ENCODE assay signal across 1 cellular context in genomic region chrX:53281321-53281822, GRCh38.
A peak's percentile ranks its signal among the peaks of the same experiment; 100 is the strongest.
TF ChIP-seq lines count a peak whose summit lies in the region.

IQSEC2 (minus strand) TSS chrX:53281584.

TF ChIP-seq in HEK293, 187 proteins besides CTCF, POLR2A, EP300 and RAD21 (continued from another document and continues in another):
- TF ChIP-seq ZNF248 (tag by site-specific recombination; IDR thresholded peaks at IDR 0.05) (no peak), ZNF350 (tag by site-specific recombination; IDR thresholded peaks at IDR 0.05) (no peak), ZNF624 (tag by site-specific recombination; IDR thresholded peaks at IDR 0.05) (no peak), ZNF521 (tag by site-specific recombination; IDR thresholded peaks at IDR 0.05) (no peak), ZNF707 (tag by site-specific recombination; IDR thresholded peaks at IDR 0.05) (no peak), PBX3 (CRISPR knock-in tag; IDR thresholded peaks at IDR 0.05) (no peak), PRDM10 (tag by site-specific recombination; IDR thresholded peaks at IDR 0.05) (peak; percentile 64), ZNF830 (tag by site-specific recombination; IDR thresholded peaks at IDR 0.05; ENCODE audit: low read depth) (no peak), MZF1 (tag by site-specific recombination; IDR thresholded peaks at IDR 0.05; ENCODE audit: borderline replicate concordance) (no peak), PRDM4 (tag by site-specific recombination; IDR thresholded peaks at IDR 0.05) (no peak), MYNN (tag by site-specific recombination; IDR thresholded peaks at IDR 0.05; ENCODE audit: borderline replicate concordance) (no peak), ZNF19 (tag by site-specific recombination; IDR thresholded peaks at IDR 0.05; ENCODE audit: low read depth) (no peak), ZNF530 (tag by site-specific recombination; IDR thresholded peaks at IDR 0.05; ENCODE audit: low read depth) (no peak), ZNF610 (tag by site-specific recombination; IDR thresholded peaks at IDR 0.05; ENCODE audit: borderline replicate concordance) (no peak), ZNF133 (tag by site-specific recombination; IDR thresholded peaks at IDR 0.05) (no peak), ZNF362 (tag by site-specific recombination; IDR thresholded peaks at IDR 0.05) (no peak), ZNF10 (tag by site-specific recombination; IDR thresholded peaks at IDR 0.05) (peak; percentile 55; the same call in 1 of the 2 replicates), ZNF37A (tag by site-specific recombination; IDR thresholded peaks at IDR 0.05) (no peak), ZNF148 (tag by site-specific recombination; IDR thresholded peaks at IDR 0.05; ENCODE audit: borderline replicate concordance) (no peak), ZNF366 (tag by site-specific recombination; conservative IDR thresholded peaks at IDR 0.05) (peak; percentile 75), ZNF514 (tag by site-specific recombination; IDR thresholded peaks at IDR 0.05) (no peak), ZBTB10 (tag by site-specific recombination; IDR thresholded peaks at IDR 0.05) (no peak), ZNF529 (tag by site-specific recombination; IDR thresholded peaks at IDR 0.05; ENCODE audit: insufficient replicate concordance) (no peak), ZNF837 (tag by site-specific recombination; IDR thresholded peaks at IDR 0.05) (no peak), ZNF544 (tag by site-specific recombination; IDR thresholded peaks at IDR 0.05) (no peak), ZNF280D (tag by site-specific recombination; IDR thresholded peaks at IDR 0.05) (no peak), PRDM1 (tag by site-specific recombination; IDR thresholded peaks at IDR 0.05) (no peak), KLF9 (tag by site-specific recombination; IDR thresholded peaks at IDR 0.05; ENCODE audit: low read depth) (peak; percentile 76), ZSCAN16 (tag by site-specific recombination; IDR thresholded peaks at IDR 0.05) (no peak), ZNF785 (tag by site-specific recombination; IDR thresholded peaks at IDR 0.05) (no peak), ZNF169 (tag by site-specific recombination; IDR thresholded peaks at IDR 0.05) (no peak), GLIS2 (tag by site-specific recombination; IDR thresholded peaks at IDR 0.05) (peak; percentile 82), ZNF560 (tag by site-specific recombination; IDR thresholded peaks at IDR 0.05; ENCODE audit: borderline replicate concordance) (no peak), ZBTB17 (tag by site-specific recombination; IDR thresholded peaks at IDR 0.05) (peak; percentile 56), SP3 (tag by site-specific recombination; IDR thresholded peaks at IDR 0.05) (peak; percentile 86), REPIN1 (tag by site-specific recombination; IDR thresholded peaks at IDR 0.05; ENCODE audit: low read depth) (no peak), ZNF704 (tag by site-specific recombination; IDR thresholded peaks at IDR 0.05) (no peak), ZNF404 (tag by site-specific recombination; IDR thresholded peaks at IDR 0.05) (no peak), ZNF777 (tag by site-specific recombination; IDR thresholded peaks at IDR 0.05; ENCODE audit: borderline replicate concordance) (no peak), ZNF600 (tag by site-specific recombination; IDR thresholded peaks at IDR 0.05) (peak; percentile 81), ZNF341 (tag by site-specific recombination; IDR thresholded peaks at IDR 0.05; ENCODE audit: low read depth) (peak; percentile 95), ZNF24 (tag by site-specific recombination; IDR thresholded peaks at IDR 0.05) (no peak), BCL6B (tag by site-specific recombination; IDR thresholded peaks at IDR 0.05) (no peak), ZNF202 (tag by site-specific recombination; IDR thresholded peaks at IDR 0.05; ENCODE audit: borderline replicate concordance) (no peak), ZNF558 (tag by site-specific recombination; IDR thresholded peaks at IDR 0.05) (no peak), ZNF157 (tag by site-specific recombination; IDR thresholded peaks at IDR 0.05) (no peak), ZNF155 (tag by site-specific recombination; IDR thresholded peaks at IDR 0.05) (no peak), HOXA7 (CRISPR knock-in tag; IDR thresholded peaks at IDR 0.05; ENCODE audit: borderline replicate concordance) (no peak)
